26 cellular contexts compared by ENCODE assay signal in genomic region chr22:48453171-48453570, GRCh38.
"Had no signal": no experiment of that assay in that cellular context is flagged by ENCODE, and none has a peak within 500 bp of the region (broad histone marks: within the 10 kb centered on the region; RNA-seq: fewer than 3 reads in every experiment).

No MANE protein-coding gene starts in this region.

- H3K36me3 ChIP-seq: lower lobe of right lung, neutrophil, ovary, prostate gland, suprapubic skin, thoracic aorta, tibial artery, uterus had no signal

- H3K9me3 ChIP-seq: lower lobe of right lung, neutrophil, ovary, prostate gland, suprapubic skin, thoracic aorta, tibial artery, uterus had no signal

- H3K4me1 ChIP-seq: prostate gland, suprapubic skin, tibial artery, uterus had no signal

- ATAC-seq: left cardiac atrium; left lobe of liver; left ventricle myocardium superior; lower lobe of right lung; naive thymus-derived CD8-positive, alpha-beta T cell; right cardiac atrium; sciatic nerve had no signal

- DNase-seq: hippocampal formation; kidney glomerular epithelial cell; left cardiac atrium; left ventricle myocardium superior; mammary epithelial cell; mesenchymal stem cell; naive thymus-derived CD8-positive, alpha-beta T cell; occipital lobe; retina; right cardiac atrium; stimulated activated CD4-positive, alpha-beta T cell treated with anti-CD3 and anti-CD28 coated beads, Interleukin-12 subunit alpha, Interleukin-12 subunit beta, amount 100 ng/mL, for 4 hours; stimulated activated CD4-positive, alpha-beta T cell treated with anti-CD3 and anti-CD28 coated beads, Interleukin-15, amount 100 ng/mL, for 24 hours; stimulated activated CD4-positive, alpha-beta T cell treated with anti-CD3 and anti-CD28 coated beads, Interleukin-2, amount 100 ng/mL, for 24 hours; stimulated activated CD4-positive, alpha-beta T cell treated with anti-CD3 and anti-CD28 coated beads, Interleukin-4, amount 100 ng/mL, for 1 hour; stimulated activated naive CD4-positive, alpha-beta T cell; uterus had no signal

- H3K27me3 ChIP-seq: ovary, uterus had no signal

- H3K4me3 ChIP-seq: lower lobe of right lung, ovary, prostate gland, skin epidermis, suprapubic skin, thoracic aorta, tibial artery, uterus had no signal

- H3K27ac ChIP-seq: lower lobe of right lung, neutrophil, ovary, prostate gland, skin epidermis, suprapubic skin, thoracic aorta, tibial artery, uterus had no signal
